Comparison of ENCODE assay signal across 1 cellular context in the genomic region with DNA sequence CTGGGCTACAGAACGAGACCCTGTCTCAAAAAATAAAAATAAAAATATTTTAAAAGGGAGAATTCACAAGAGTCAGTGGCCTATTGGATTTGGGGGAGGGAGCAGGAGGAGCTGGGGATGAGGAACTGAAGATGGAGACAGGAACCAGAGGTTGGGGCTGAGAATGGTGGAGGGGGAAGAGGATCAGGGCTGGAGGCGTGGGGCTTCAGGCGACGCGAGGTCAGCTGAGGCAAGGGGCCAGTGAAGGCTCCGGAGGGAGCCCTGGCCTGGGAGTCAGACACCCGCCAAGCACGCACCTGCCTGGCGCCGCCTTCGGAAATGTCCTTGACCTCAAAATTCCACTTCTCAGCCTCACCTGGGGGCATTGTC.
TF ChIP-seq lines count a peak whose summit lies in the region.

No MANE protein-coding gene starts in this region.

TF ChIP-seq in HepG2, 621 proteins besides CTCF, POLR2A, EP300 and RAD21:
- TF ChIP-seq STAG1 (CRISPR knock-in tag; IDR thresholded peaks at IDR 0.05) (no peak), GTF2F1 (IDR thresholded peaks at IDR 0.05; ENCODE audit: low read length) (no peak), ZNF790 (CRISPR knock-in tag; IDR thresholded peaks at IDR 0.05; ENCODE audit: borderline replicate concordance) (no peak), NPAS2 (CRISPR knock-in tag; IDR thresholded peaks at IDR 0.05; ENCODE audit: borderline replicate concordance) (no peak), DPF2 (CRISPR knock-in tag; IDR thresholded peaks at IDR 0.05; ENCODE audit: borderline replicate concordance, low read depth) (no peak), RFXANK (CRISPR knock-in tag; IDR thresholded peaks at IDR 0.05) (no peak), SALL1 (CRISPR knock-in tag; IDR thresholded peaks at IDR 0.05) (no peak), EHMT2 (IDR thresholded peaks at IDR 0.05; ENCODE audit: borderline replicate concordance, low read depth, low read length) (no peak), E2F5 (CRISPR knock-in tag; conservative IDR thresholded peaks at IDR 0.05) (no peak), ZNF136 (CRISPR knock-in tag; IDR thresholded peaks at IDR 0.05; ENCODE audit: low read depth) (no peak), FOXA1 (IDR thresholded peaks at IDR 0.05) (no peak), FOXA1 (CRISPR knock-in tag; IDR thresholded peaks at IDR 0.05) (no peak), RXRA (CRISPR knock-in tag; IDR thresholded peaks at IDR 0.05) (no peak), AKNA (CRISPR knock-in tag; IDR thresholded peaks at IDR 0.05; ENCODE audit: borderline replicate concordance) (no peak), ZNF318 (CRISPR knock-in tag; IDR thresholded peaks at IDR 0.05) (no peak), RFX5 (IDR thresholded peaks at IDR 0.05; ENCODE audit: low read depth, low read length) (no peak), ZNF496 (CRISPR knock-in tag; IDR thresholded peaks at IDR 0.05; ENCODE audit: insufficient replicate concordance) (no peak), MXD3 (CRISPR knock-in tag; IDR thresholded peaks at IDR 0.05) (no peak)
- TF ChIP-seq, protein P1, sequence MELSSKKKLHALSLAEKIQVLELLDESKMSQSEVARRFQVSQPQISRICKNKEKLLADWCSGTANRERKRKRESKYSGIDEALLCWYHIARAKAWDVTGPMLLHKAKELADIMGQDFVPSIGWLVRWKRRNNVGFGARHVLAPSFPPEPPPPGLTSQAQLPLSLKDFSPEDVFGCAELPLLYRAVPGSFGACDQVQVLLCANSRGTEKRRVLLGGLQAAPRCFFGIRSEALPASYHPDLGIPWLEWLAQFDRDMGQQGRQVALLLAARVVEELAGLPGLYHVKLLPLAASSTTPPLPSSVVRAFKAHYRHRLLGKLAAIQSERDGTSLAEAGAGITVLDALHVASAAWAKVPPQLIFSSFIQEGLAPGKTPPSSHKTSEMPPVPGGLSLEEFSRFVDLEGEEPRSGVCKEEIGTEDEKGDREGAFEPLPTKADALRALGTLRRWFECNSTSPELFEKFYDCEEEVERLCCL (CRISPR knock-in tag; IDR thresholded peaks at IDR 0.05; ENCODE audit: borderline replicate concordance), result no peak
- TF ChIP-seq, protein P2, sequence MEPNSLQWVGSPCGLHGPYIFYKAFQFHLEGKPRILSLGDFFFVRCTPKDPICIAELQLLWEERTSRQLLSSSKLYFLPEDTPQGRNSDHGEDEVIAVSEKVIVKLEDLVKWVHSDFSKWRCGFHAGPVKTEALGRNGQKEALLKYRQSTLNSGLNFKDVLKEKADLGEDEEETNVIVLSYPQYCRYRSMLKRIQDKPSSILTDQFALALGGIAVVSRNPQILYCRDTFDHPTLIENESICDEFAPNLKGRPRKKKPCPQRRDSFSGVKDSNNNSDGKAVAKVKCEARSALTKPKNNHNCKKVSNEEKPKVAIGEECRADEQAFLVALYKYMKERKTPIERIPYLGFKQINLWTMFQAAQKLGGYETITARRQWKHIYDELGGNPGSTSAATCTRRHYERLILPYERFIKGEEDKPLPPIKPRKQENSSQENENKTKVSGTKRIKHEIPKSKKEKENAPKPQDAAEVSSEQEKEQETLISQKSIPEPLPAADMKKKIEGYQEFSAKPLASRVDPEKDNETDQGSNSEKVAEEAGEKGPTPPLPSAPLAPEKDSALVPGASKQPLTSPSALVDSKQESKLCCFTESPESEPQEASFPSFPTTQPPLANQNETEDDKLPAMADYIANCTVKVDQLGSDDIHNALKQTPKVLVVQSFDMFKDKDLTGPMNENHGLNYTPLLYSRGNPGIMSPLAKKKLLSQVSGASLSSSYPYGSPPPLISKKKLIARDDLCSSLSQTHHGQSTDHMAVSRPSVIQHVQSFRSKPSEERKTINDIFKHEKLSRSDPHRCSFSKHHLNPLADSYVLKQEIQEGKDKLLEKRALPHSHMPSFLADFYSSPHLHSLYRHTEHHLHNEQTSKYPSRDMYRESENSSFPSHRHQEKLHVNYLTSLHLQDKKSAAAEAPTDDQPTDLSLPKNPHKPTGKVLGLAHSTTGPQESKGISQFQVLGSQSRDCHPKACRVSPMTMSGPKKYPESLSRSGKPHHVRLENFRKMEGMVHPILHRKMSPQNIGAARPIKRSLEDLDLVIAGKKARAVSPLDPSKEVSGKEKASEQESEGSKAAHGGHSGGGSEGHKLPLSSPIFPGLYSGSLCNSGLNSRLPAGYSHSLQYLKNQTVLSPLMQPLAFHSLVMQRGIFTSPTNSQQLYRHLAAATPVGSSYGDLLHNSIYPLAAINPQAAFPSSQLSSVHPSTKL (CRISPR knock-in tag; IDR thresholded peaks at IDR 0.05), result no peak
